1 cellular context compared by ENCODE assay signal in the genomic region with DNA sequence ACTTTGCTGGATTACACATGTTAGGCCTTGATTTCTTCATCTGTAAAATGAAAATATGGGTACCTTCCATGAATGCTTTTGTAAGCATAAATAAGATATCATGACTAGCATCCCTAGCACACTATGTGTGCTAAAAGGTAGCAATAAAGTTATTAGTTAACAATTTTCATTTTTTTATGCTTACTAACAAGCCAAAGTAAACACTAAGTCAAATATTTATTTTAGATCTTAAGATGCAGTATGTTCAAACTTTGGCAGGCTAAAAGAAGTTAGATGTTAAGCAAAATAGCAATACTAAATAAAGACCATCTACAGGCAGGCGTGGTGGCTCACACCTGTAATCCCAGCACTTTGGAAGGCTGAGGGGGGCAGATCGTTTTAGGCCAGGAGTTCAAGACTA.
TF ChIP-seq lines count a peak whose summit lies in the region.

No MANE protein-coding gene starts in this region.

TF ChIP-seq in A549, 52 proteins besides CTCF, POLR2A, EP300 and RAD21:
- TF ChIP-seq FOSL2 (IDR thresholded peaks at IDR 0.05) = peak; percentile 14; the same call in 1 of the 2 replicates
- TF ChIP-seq FOSL2 (CRISPR knock-in tag; IDR thresholded peaks at IDR 0.05) = peak; percentile 39; the same call in 1 of the 2 replicates
- no peak for TF ChIP-seq FOSB (CRISPR knock-in tag; IDR thresholded peaks at IDR 0.05)
- TF ChIP-seq MYC (IDR thresholded peaks at IDR 0.05; ENCODE audit: borderline replicate concordance, low read length) = no peak
- no peak for TF ChIP-seq POLR2AphosphoS2 (conservative IDR thresholded peaks at IDR 0.05; ENCODE audit: low read length)
- TF ChIP-seq EHMT2 (IDR thresholded peaks at IDR 0.05; ENCODE audit: low read depth) = no peak
- TF ChIP-seq BCL3 (IDR thresholded peaks at IDR 0.05) = 0 out of 3 replicates have a peak, but pooled peaks have one; percentile 29
- TF ChIP-seq FOXS1 (CRISPR knock-in tag; IDR thresholded peaks at IDR 0.05) = peak; percentile 87; the same call in 1 of the 2 replicates
- TF ChIP-seq, protein P1, sequence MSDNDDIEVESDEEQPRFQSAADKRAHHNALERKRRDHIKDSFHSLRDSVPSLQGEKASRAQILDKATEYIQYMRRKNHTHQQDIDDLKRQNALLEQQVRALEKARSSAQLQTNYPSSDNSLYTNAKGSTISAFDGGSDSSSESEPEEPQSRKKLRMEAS (IDR thresholded peaks at IDR 0.05) = peak; percentile 38; the same call in 1 of the 2 replicates
- peak; percentile 93 for TF ChIP-seq GATA3 (IDR thresholded peaks at IDR 0.05; ENCODE audit: borderline replicate concordance)
- no peak for TF ChIP-seq HOXB5 (CRISPR knock-in tag; IDR thresholded peaks at IDR 0.05)
- peak in 1 of 2 experiments; percentile 43; a peak in 2 of 4 replicates for TF ChIP-seq CEBPB (IDR thresholded peaks at IDR 0.05)
- TF ChIP-seq RFX5 (IDR thresholded peaks at IDR 0.05) = no peak
- TF ChIP-seq NPAS2 (CRISPR knock-in tag; IDR thresholded peaks at IDR 0.05; ENCODE audit: borderline replicate concordance) = no peak
- TF ChIP-seq JUNB (IDR thresholded peaks at IDR 0.05) = peak; percentile 48; the same call in 1 of the 2 replicates
- TF ChIP-seq REST (IDR thresholded peaks at IDR 0.05) = no peak
